Comparison of ENCODE assay signal across 1 cellular context in genomic region chr20:62141397-62142251, GRCh38.
TF ChIP-seq lines count a peak whose summit lies in the region.

No MANE protein-coding gene starts in this region.

TF ChIP-seq in GM23338, 12 proteins besides CTCF, POLR2A, EP300 and RAD21 (continued from another document):
- TF ChIP-seq REST (IDR thresholded peaks at IDR 0.05; ENCODE audit: unreplicated experiment) (no peak), JUNB (IDR thresholded peaks at IDR 0.05; ENCODE audit: unreplicated experiment) (no peak), CREB1 (CRISPR knock-in tag; IDR thresholded peaks at IDR 0.05; ENCODE audit: low read depth) (no peak), ZNF331 (CRISPR knock-in tag; IDR thresholded peaks at IDR 0.05; ENCODE audit: low read depth) (no peak)
